10 cellular contexts compared by ENCODE assay signal in genomic region chr16:22240023-22240697, GRCh38. TPM values are rescaled to one million over a fixed set of nuclear protein-coding genes. Genes with fewer than 3 reads are reported as not detected.
DNase-seq lines count a peak whose midpoint lies in the region; ATAC-seq and TF ChIP-seq lines count a peak whose summit lies in the region.
"Had no signal": no experiment of that assay in that cellular context is flagged by ENCODE, and none has a peak within 500 bp of the region (broad histone marks: within the 10 kb centered on the region; RNA-seq: fewer than 3 reads in every experiment).

No MANE protein-coding gene starts in this region.

- no peak overlapping the region for H3K4me3 ChIP-seq in left lung
- H3K4me3 ChIP-seq in aorta (ENCODE audit: low read length in 2 of 2) = no peak overlapping the region

- ATAC-seq in Right ventricle myocardium superior (ENCODE audit: poor library complexity) = peak; percentile 78
- ATAC-seq in activated naive CD8-positive, alpha-beta T cell treated with anti-CD3 and anti-CD28 coated beads, Interleukin-2, amount 10 ng/mL, durations not matched to agents 7 days and 5 days (ENCODE audit: low read depth) = no peak
- no peak for ATAC-seq in left lung
- ATAC-seq in aorta (ENCODE audit: low FRiP score) = peak; percentile 69
- no peak for ATAC-seq in GM19455 (IDR thresholded peaks at IDR 0.05; ENCODE audit: unreplicated experiment)
- no peak for ATAC-seq in HG03565 (IDR thresholded peaks at IDR 0.05; ENCODE audit: unreplicated experiment)

- DNase-seq in Right ventricle myocardium superior (no peak), cardiac septum (ENCODE audit: low spot score) (no peak), left lung (no peak), aorta (no peak), amygdala (lab: John Stamatoyannopoulos, UW) (no peak)
- DNase-seq in activated naive CD8-positive, alpha-beta T cell treated with anti-CD3 and anti-CD28 coated beads, Interleukin-2, amount 10 ng/mL, durations not matched to agents 7 days and 5 days = no peak
- DNase-seq: WERI-Rb-1 had no signal

- WGBS in aorta, 2 donors = 16% methylated on average over 3 of the region's 3 CpGs

- H3K36me3 ChIP-seq in left lung = peaks cover 0 to 18% of the 10 kb centered on the region in 2 donors
- no peaks in the 10 kb centered on the region for H3K36me3 ChIP-seq in aorta (ENCODE audit: control insufficient read depth in 1 of 2, insufficient read depth in 2 of 2, low read length in 1 of 2)

- H3K4me1 ChIP-seq in left lung (peaks cover 0 to 30% of the 10 kb centered on the region in 2 donors), aorta (ENCODE audit: control insufficient read depth in 1 of 2, insufficient read depth in 2 of 2, low read length in 2 of 2) (no peaks in the 10 kb centered on the region)

- H3K27ac ChIP-seq in left lung (peak overlapping the region; percentile 46 to 56), aorta (ENCODE audit: low read depth in 1 of 2, low read length in 2 of 2) (no peak overlapping the region)
- H3K27ac ChIP-seq: WERI-Rb-1 had no signal

- H3K9me3 ChIP-seq in left lung (no peaks in the 10 kb centered on the region), aorta (ENCODE audit: control insufficient read depth, low read length) (no peaks in the 10 kb centered on the region)

- no peak for TF ChIP-seq CTCF in left lung (IDR thresholded peaks at IDR 0.05)

- H3K27me3 Mint-ChIP-seq in activated naive CD8-positive, alpha-beta T cell treated with anti-CD3 and anti-CD28 coated beads, Interleukin-2, amount 10 ng/mL, durations not matched to agents 7 days and 5 days = no peaks in the 10 kb centered on the region

- POLR2A ChIA-PET in activated naive CD8-positive, alpha-beta T cell treated with anti-CD3 and anti-CD28 coated beads, Interleukin-2, amount 10 ng/mL, durations not matched to agents 7 days and 5 days (lab: Charles Lee) = interaction anchor here (0.7 to 2.2 kb wide), 6 partner anchors 25 to 133 kb away, joined by 3 to 12 read pairs (median 4); partner anchors contain the start of genes EEF2K and POLR3E

- no peak overlapping the region for H3K4me3 Mint-ChIP-seq in activated naive CD8-positive, alpha-beta T cell treated with anti-CD3 and anti-CD28 coated beads, Interleukin-2, amount 10 ng/mL, durations not matched to agents 7 days and 5 days
- H3K4me3 Mint-ChIP-seq: neural crest cell had no signal

- H3K27me3 ChIP-seq in left lung = no peaks in the 10 kb centered on the region
- no peaks in the 10 kb centered on the region for H3K27me3 ChIP-seq in aorta (ENCODE audit: control insufficient read depth in 1 of 2, insufficient read depth in 2 of 2, low read length in 1 of 2)

- H3K9me3 Mint-ChIP-seq in activated naive CD8-positive, alpha-beta T cell treated with anti-CD3 and anti-CD28 coated beads, Interleukin-2, amount 10 ng/mL, durations not matched to agents 7 days and 5 days = no peaks in the 10 kb centered on the region
- H3K9me3 Mint-ChIP-seq: neural crest cell had no signal

- intact Hi-C loops in Right ventricle myocardium superior (cut with DNase I) (no loop called here), cardiac septum (cut with DNase I) (no loop called here), left lung (cut with DNase I) (no loop called here), aorta (cut with DNase I) (no loop called here)

- peaks cover 25% of the 10 kb centered on the region for H3K4me1 Mint-ChIP-seq in activated naive CD8-positive, alpha-beta T cell treated with anti-CD3 and anti-CD28 coated beads, Interleukin-2, amount 10 ng/mL, durations not matched to agents 7 days and 5 days
- H3K4me1 Mint-ChIP-seq: neural crest cell had no signal

- peak overlapping the region; percentile 93 for H3K27ac Mint-ChIP-seq in activated naive CD8-positive, alpha-beta T cell treated with anti-CD3 and anti-CD28 coated beads, Interleukin-2, amount 10 ng/mL, durations not matched to agents 7 days and 5 days

- peaks cover 15% of the 10 kb centered on the region for H3K36me3 Mint-ChIP-seq in activated naive CD8-positive, alpha-beta T cell treated with anti-CD3 and anti-CD28 coated beads, Interleukin-2, amount 10 ng/mL, durations not matched to agents 7 days and 5 days

RNA-seq across cellular contexts. Expression of gene EEF2K, which starts 34.1 kb away (rescaled TPM):
- total RNA-seq in Right ventricle myocardium superior (26.4 TPM), cardiac septum (16.2 TPM), left lung (10 to 100 TPM; 21.2 to 32.8 TPM), aorta (10 to 100 TPM; 40.6 to 56.3 TPM)
- total RNA-seq in activated naive CD8-positive, alpha-beta T cell treated with anti-CD3 and anti-CD28 coated beads, Interleukin-2, amount 10 ng/mL, durations not matched to agents 7 days and 5 days = 10 to 100 TPM; 25.7 to 26.1 TPM
- polyA plus RNA-seq in aorta = 10 to 100 TPM in 1 of 2 donors, 1 to 10 TPM in 1; 9.3 to 12.1 TPM

RNA-seq across cellular contexts. Expression of gene POLR3E, which starts 57.0 kb away (rescaled TPM):
- total RNA-seq in Right ventricle myocardium superior = 34.8 TPM
- 32.7 TPM for total RNA-seq in cardiac septum
- total RNA-seq in activated naive CD8-positive, alpha-beta T cell treated with anti-CD3 and anti-CD28 coated beads, Interleukin-2, amount 10 ng/mL, durations not matched to agents 7 days and 5 days = 10 to 100 TPM; 53.2 to 56.9 TPM
- total RNA-seq in left lung = 10 to 100 TPM; 29.2 to 44.3 TPM
- 10 to 100 TPM; 35.8 to 36.7 TPM for total RNA-seq in aorta
- polyA plus RNA-seq in aorta = 10 to 100 TPM; 13.1 to 25.3 TPM

Comparison
In these comparisons a context has a peak if more than half of its experiments do, and no peak if none do; other contexts are left out.
1. ATAC-seq: peak in Right ventricle myocardium superior (single experiment) and aorta (single experiment); none in activated naive CD8-positive, alpha-beta T cell treated with anti-CD3 and anti-CD28 coated beads, Interleukin-2, amount 10 ng/mL, durations not matched to agents 7 days and 5 days (single experiment), left lung (single experiment), GM19455 (single experiment) and HG03565 (single experiment).
2. H3K27ac ChIP-seq: peak in left lung (2 of 2); none in aorta (0 of 2).